ENCODE assay signal across 29 cellular contexts in genomic region chrX:134255555-134255954, GRCh38. TPM values are rescaled to one million over a fixed set of nuclear protein-coding genes. Genes with fewer than 3 reads are reported as not detected.
"Had no signal": no experiment of that assay in that cellular context is flagged by ENCODE, and none has a peak within 500 bp of the region (broad histone marks: within the 10 kb centered on the region; RNA-seq: fewer than 3 reads in every experiment).

No MANE protein-coding gene starts in this region.

- H3K4me3 ChIP-seq: Peyer's patch, SJSA1, SK-N-MC had no signal

- H3K27me3 ChIP-seq: Peyer's patch, SJSA1 had no signal

- H3K36me3 ChIP-seq: Peyer's patch, SJSA1 had no signal

- ATAC-seq: SK-N-SH treated with all-trans-retinoic acid at 6 μM for 48 hours, T-cell had no signal

- H3K27ac ChIP-seq: Peyer's patch, SJSA1, SK-N-MC had no signal

- DNase-seq: Karpas-422, MM.1S, MV-4-11, NCI-H1092, NCI-H1105, NCI-H1417 treated with DMSO at 0.1 percent for 48 hours, NCI-H1436 treated with DMSO at 0.1 percent for 48 hours, NCI-H1694 treated with DMSO at 0.1 percent for 48 hours, NCI-H187 treated with DMSO at 0.1 percent for 48 hours, NCI-H2029 treated with DMSO at 0.1 percent for 48 hours, NCI-H2081 treated with DMSO at 0.1 percent for 48 hours, NCI-H2107, NCI-H2171, NCI-H226, NCI-H446 treated with DMSO at 0.1 percent for 48 hours, NCI-H510A, NCI-H524, NCI-H526, NCI-H774, Peyer's patch, Right ventricle myocardium superior, RPMI8226, SHP77 treated with DMSO at 0.1 percent for 48 hours, T-cell had no signal

- H3K9me3 ChIP-seq: Peyer's patch, SJSA1 had no signal

- H3K4me1 ChIP-seq: Peyer's patch, SJSA1 had no signal

RNA-seq across cellular contexts. Expression of gene CCDC160, which starts 18.6 kb away (rescaled TPM):
- total RNA-seq: MCF 10A, OCI-LY7, Peyer's patch, Right ventricle myocardium superior, SJSA1, T-cell had no signal
